In genomic region chr16:53817812-53818211, GRCh38 we compare ENCODE assay signal across 16 cellular contexts.
DNase-seq lines count a peak whose midpoint lies in the region; ATAC-seq and TF ChIP-seq lines count a peak whose summit lies in the region.
"Had no signal": no experiment of that assay in that cellular context is flagged by ENCODE, and none has a peak within 500 bp of the region (broad histone marks: within the 10 kb centered on the region; RNA-seq: fewer than 3 reads in every experiment).

No MANE protein-coding gene starts in this region.

- H3K4me1 Mint-ChIP-seq in activated CD4-positive, alpha-beta T cell treated with anti-CD3 and anti-CD28 coated beads, Interleukin-2, amount 10 ng/mL, durations not matched to agents 24 days and 14 days, result peaks cover 15% of the 10 kb centered on the region

- H2AFZ ChIP-seq in fibroblast of lung (ENCODE audit: low read length) (no peak overlapping the region), smooth muscle cell (ENCODE audit: low read depth) (no peak overlapping the region)

- intact Hi-C loops in activated CD4-positive, alpha-beta T cell treated with anti-CD3 and anti-CD28 coated beads, Interleukin-2, amount 10 ng/mL, durations not matched to agents 24 days and 14 days (cut with micrococcal nuclease), result no loop called here

- no peak overlapping the region for H3K9ac ChIP-seq in fibroblast of lung (ENCODE audit: insufficient read depth, low read length)
- peak overlapping the region; percentile 89 for H3K9ac ChIP-seq in smooth muscle cell (ENCODE audit: low read depth)

- H3K9me3 ChIP-seq in fibroblast of lung (ENCODE audit: control insufficient read depth, insufficient read depth, low read depth, low read length) (no peaks in the 10 kb centered on the region), smooth muscle cell (replicated peaks; ENCODE audit: low read depth) (no peaks in the 10 kb centered on the region)
- H3K9me3 ChIP-seq: body of pancreas, spleen, upper lobe of left lung had no signal

- H3F3A ChIP-seq in smooth muscle cell (ENCODE audit: low read depth), result peaks cover 15% of the 10 kb centered on the region

- H3K4me1 ChIP-seq in fibroblast of lung (ENCODE audit: control insufficient read depth, extremely low read depth, insufficient read depth, low read length) (peaks cover 22% of the 10 kb centered on the region), smooth muscle cell (ENCODE audit: low read depth) (peaks cover 24% of the 10 kb centered on the region)

- TF ChIP-seq CTCF in fibroblast of lung (conservative IDR thresholded peaks at IDR 0.05 in 1 of 2, IDR thresholded peaks at IDR 0.05 in 1 of 2; ENCODE audit: low read depth in 1 of 2, low read length in 2 of 2) (no peak), smooth muscle cell (IDR thresholded peaks at IDR 0.05; ENCODE audit: borderline replicate concordance, insufficient read depth, poor library complexity, severe bottlenecking) (no peak)

- H3K27me3 Mint-ChIP-seq in activated CD4-positive, alpha-beta T cell treated with anti-CD3 and anti-CD28 coated beads, Interleukin-2, amount 10 ng/mL, durations not matched to agents 24 days and 14 days, result no peaks in the 10 kb centered on the region
- H3K27me3 Mint-ChIP-seq: stimulated activated memory B cell treated with anti-CD40 and anti-IgM and Interleukin-4, amounts not matched to agents 10 μg/mL and 1 μg/mL and 100 μg/mL, for 72 hours; T-helper 17 cell had no signal

- H4K20me1 ChIP-seq in fibroblast of lung (ENCODE audit: control insufficient read depth, extremely low read depth, insufficient read depth, low read length) (no peaks in the 10 kb centered on the region), smooth muscle cell (ENCODE audit: low read depth) (peaks cover 3% of the 10 kb centered on the region)

- no peaks in the 10 kb centered on the region for H3K27me3 ChIP-seq in fibroblast of lung (ENCODE audit: control insufficient read depth, insufficient read depth, low read length)
- no peaks in the 10 kb centered on the region for H3K27me3 ChIP-seq in smooth muscle cell (ENCODE audit: low read depth)
- H3K27me3 ChIP-seq: body of pancreas, spleen, upper lobe of left lung had no signal

- peak; percentile 23 for ATAC-seq in SK-N-SH treated with all-trans-retinoic acid at 6 μM for 48 hours
- no peak for ATAC-seq in GM19467 (IDR thresholded peaks at IDR 0.05; ENCODE audit: unreplicated experiment)
- ATAC-seq: body of pancreas; left lobe of liver; stimulated activated memory B cell treated with anti-CD40 and anti-IgM and Interleukin-4, amounts not matched to agents 10 μg/mL and 1 μg/mL and 100 μg/mL, for 72 hours; T-helper 17 cell had no signal

- H3K9me3 Mint-ChIP-seq in activated CD4-positive, alpha-beta T cell treated with anti-CD3 and anti-CD28 coated beads, Interleukin-2, amount 10 ng/mL, durations not matched to agents 24 days and 14 days, result peaks cover 5% of the 10 kb centered on the region
- H3K9me3 Mint-ChIP-seq: stimulated activated memory B cell treated with anti-CD40 and anti-IgM and Interleukin-4, amounts not matched to agents 10 μg/mL and 1 μg/mL and 100 μg/mL, for 72 hours had no signal

- no peak overlapping the region for H3K4me3 Mint-ChIP-seq in activated CD4-positive, alpha-beta T cell treated with anti-CD3 and anti-CD28 coated beads, Interleukin-2, amount 10 ng/mL, durations not matched to agents 24 days and 14 days
- H3K4me3 Mint-ChIP-seq: stimulated activated memory B cell treated with anti-CD40 and anti-IgM and Interleukin-4, amounts not matched to agents 10 μg/mL and 1 μg/mL and 100 μg/mL, for 72 hours; T-helper 17 cell had no signal

- H3K4me2 ChIP-seq in fibroblast of lung (ENCODE audit: extremely low read depth, insufficient read depth, low read length) (peak overlapping the region; percentile 20), smooth muscle cell (peak overlapping the region; percentile 65)

- no peak overlapping the region for H3K27ac Mint-ChIP-seq in activated CD4-positive, alpha-beta T cell treated with anti-CD3 and anti-CD28 coated beads, Interleukin-2, amount 10 ng/mL, durations not matched to agents 24 days and 14 days
- H3K27ac Mint-ChIP-seq: stimulated activated memory B cell treated with anti-CD40 and anti-IgM and Interleukin-4, amounts not matched to agents 10 μg/mL and 1 μg/mL and 100 μg/mL, for 72 hours; T-helper 17 cell had no signal

- H3K27ac ChIP-seq in fibroblast of lung (ENCODE audit: insufficient read depth, low read length) (no peak overlapping the region), smooth muscle cell (ENCODE audit: low read depth) (peak overlapping the region; percentile 98)
- H3K27ac ChIP-seq: spleen, upper lobe of left lung had no signal

- H3K36me3 Mint-ChIP-seq in activated CD4-positive, alpha-beta T cell treated with anti-CD3 and anti-CD28 coated beads, Interleukin-2, amount 10 ng/mL, durations not matched to agents 24 days and 14 days (ENCODE audit: low read depth), result peaks cover 16% of the 10 kb centered on the region

- H3K79me2 ChIP-seq in fibroblast of lung (ENCODE audit: control insufficient read depth, insufficient read depth, low read length), result no peaks in the 10 kb centered on the region
- no peaks in the 10 kb centered on the region for H3K79me2 ChIP-seq in smooth muscle cell (ENCODE audit: low read depth)

- no peak overlapping the region for H3K4me3 ChIP-seq in fibroblast of lung (replicated peaks in 1 of 4; ENCODE audit: control extremely low read depth in 1 of 4, insufficient read depth in 1 of 4, low read depth in 3 of 4, low read length in 4 of 4)
- H3K4me3 ChIP-seq in smooth muscle cell, result no peak overlapping the region
- H3K4me3 ChIP-seq: body of pancreas, spleen, upper lobe of left lung had no signal

- peak; percentile 6 for DNase-seq in activated CD4-positive, alpha-beta T cell treated with anti-CD3 and anti-CD28 coated beads, Interleukin-2, amount 10 ng/mL, durations not matched to agents 24 days and 14 days
- DNase-seq in activated CD4-positive, alpha-beta T cell treated with anti-CD3 and anti-CD28 coated beads for 48 hours, result no peak
- peak; percentile 16 to 68 for DNase-seq in fibroblast of lung (ENCODE audit: low read depth in 2 of 2)
- no peak for DNase-seq in smooth muscle cell (lab: John Stamatoyannopoulos, UW; ENCODE audit: unreplicated experiment)
- DNase-seq in stimulated activated CD4-positive, alpha-beta T cell treated with anti-CD3 and anti-CD28 coated beads, Interleukin-2, amount 100 ng/mL, for 48 hours, result no peak
- DNase-seq in stimulated activated naive CD4-positive, alpha-beta T cell (lab: John Stamatoyannopoulos, UW), result no peak
- DNase-seq: activated CD4-positive, CD25-positive, alpha-beta regulatory T cell; NCI-H1417 treated with DMSO at 0.1 percent for 48 hours; spleen; T-helper 17 cell; upper lobe of left lung had no signal

- H3K36me3 ChIP-seq in fibroblast of lung (ENCODE audit: control insufficient read depth, insufficient read depth, low read length), result no peaks in the 10 kb centered on the region
- H3K36me3 ChIP-seq in smooth muscle cell (ENCODE audit: low read depth), result no peaks in the 10 kb centered on the region

TF ChIP-seq in SK-N-SH treated with all-trans-retinoic acid at 6 μM for 48 hours, 23 proteins besides CTCF, POLR2A, EP300 and RAD21 (continues in another document):
- TF ChIP-seq ZFP30 (CRISPR knock-in tag; IDR thresholded peaks at IDR 0.05), result no peak
- TF ChIP-seq POU6F1 (CRISPR knock-in tag; IDR thresholded peaks at IDR 0.05; ENCODE audit: borderline replicate concordance, low read depth), result no peak; the same call in 1 of the 2 replicates
- 0 out of 2 replicates have a peak, but pooled peaks have one; percentile 21 for TF ChIP-seq SNAI2 (CRISPR knock-in tag; IDR thresholded peaks at IDR 0.05)
- TF ChIP-seq TOX (CRISPR knock-in tag; IDR thresholded peaks at IDR 0.05; ENCODE audit: borderline replicate concordance), result peak; percentile 50; the same call in 1 of the 2 replicates
- TF ChIP-seq PATZ1 (CRISPR knock-in tag; IDR thresholded peaks at IDR 0.05; ENCODE audit: borderline replicate concordance), result no peak
- peak; percentile 96 for TF ChIP-seq TCF4 (CRISPR knock-in tag; IDR thresholded peaks at IDR 0.05; ENCODE audit: borderline replicate concordance)
- no peak for TF ChIP-seq ZNF70 (CRISPR knock-in tag; IDR thresholded peaks at IDR 0.05)
- no peak for TF ChIP-seq ARNTL (CRISPR knock-in tag; IDR thresholded peaks at IDR 0.05; ENCODE audit: borderline replicate concordance, low read depth)

Comparison
In these comparisons a context has a peak if more than half of its experiments do, and no peak if none do; other contexts are left out.
1. DNase-seq: peak in activated CD4-positive, alpha-beta T cell treated with anti-CD3 and anti-CD28 coated beads, Interleukin-2, amount 10 ng/mL, durations not matched to agents 24 days and 14 days (single experiment) and fibroblast of lung (2 of 2); none in activated CD4-positive, alpha-beta T cell treated with anti-CD3 and anti-CD28 coated beads for 48 hours (single experiment), smooth muscle cell (single experiment), stimulated activated CD4-positive, alpha-beta T cell treated with anti-CD3 and anti-CD28 coated beads, Interleukin-2, amount 100 ng/mL, for 48 hours (0 of 2) and stimulated activated naive CD4-positive, alpha-beta T cell (0 of 6).